1 cellular context compared by ENCODE assay signal in the genomic region with DNA sequence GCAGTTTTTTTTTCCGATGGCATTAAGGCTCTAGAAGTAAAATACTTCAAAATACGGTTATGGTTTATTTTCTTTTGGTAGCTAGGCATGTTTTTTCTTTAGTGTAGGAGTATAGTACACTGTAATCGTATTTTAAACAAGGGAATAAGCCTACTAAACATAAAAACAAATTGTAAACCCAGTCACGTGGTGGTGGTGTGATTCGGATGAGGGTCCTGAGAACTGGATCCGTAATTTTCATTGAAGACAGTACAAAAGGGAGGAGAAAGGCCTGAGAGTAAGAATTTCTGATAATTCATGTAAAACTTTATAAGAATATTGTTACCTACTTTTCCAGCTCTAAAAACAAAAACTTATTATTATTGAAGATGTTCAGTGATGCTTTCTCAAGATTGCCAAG.
TF ChIP-seq lines count a peak whose summit lies in the region.

No MANE protein-coding gene starts in this region.

TF ChIP-seq in IMR-90, 13 proteins besides CTCF, POLR2A, EP300 and RAD21 (continued from another document):
- TF ChIP-seq, protein P1, sequence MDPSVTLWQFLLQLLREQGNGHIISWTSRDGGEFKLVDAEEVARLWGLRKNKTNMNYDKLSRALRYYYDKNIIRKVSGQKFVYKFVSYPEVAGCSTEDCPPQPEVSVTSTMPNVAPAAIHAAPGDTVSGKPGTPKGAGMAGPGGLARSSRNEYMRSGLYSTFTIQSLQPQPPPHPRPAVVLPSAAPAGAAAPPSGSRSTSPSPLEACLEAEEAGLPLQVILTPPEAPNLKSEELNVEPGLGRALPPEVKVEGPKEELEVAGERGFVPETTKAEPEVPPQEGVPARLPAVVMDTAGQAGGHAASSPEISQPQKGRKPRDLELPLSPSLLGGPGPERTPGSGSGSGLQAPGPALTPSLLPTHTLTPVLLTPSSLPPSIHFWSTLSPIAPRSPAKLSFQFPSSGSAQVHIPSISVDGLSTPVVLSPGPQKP (IDR thresholded peaks at IDR 0.05; ENCODE audit: borderline replicate concordance, low read depth, low read length), result no peak
- TF ChIP-seq MXI1 (IDR thresholded peaks at IDR 0.05; ENCODE audit: borderline replicate concordance, low read depth, low read length), result 0 out of 2 replicates have a peak, but pooled peaks have one; percentile 26
- TF ChIP-seq NFE2L2 (IDR thresholded peaks at IDR 0.05; ENCODE audit: low read depth, low read length), result no peak
- TF ChIP-seq MAFK (IDR thresholded peaks at IDR 0.05; ENCODE audit: low read depth, low read length), result no peak
- no peak for TF ChIP-seq CEBPB (IDR thresholded peaks at IDR 0.05; ENCODE audit: low read depth, low read length)
